ENCODE assay signal across 8 cellular contexts in genomic region chr2:223725494-223725893, GRCh38.
DNase-seq lines count a peak whose midpoint lies in the region; ATAC-seq lines count a peak whose summit lies in the region.

No MANE protein-coding gene starts in this region.

- peak overlapping the region; percentile 17; the same call in 1 of the 2 replicates for H3K9ac ChIP-seq in GM23248

- POLR2A ChIA-PET in activated CD4-positive, alpha-beta T cell treated with anti-CD3 and anti-CD28 coated beads, Interleukin-2, amount 10 ng/mL, durations not matched to agents 7 days and 5 days (lab: Charles Lee), result no interaction called here

- no peaks in the 10 kb centered on the region for H3K79me2 ChIP-seq in GM23248 (ENCODE audit: insufficient read depth)

- H3K4me1 Mint-ChIP-seq in activated CD4-positive, alpha-beta T cell treated with anti-CD3 and anti-CD28 coated beads, Interleukin-2, amount 10 ng/mL, durations not matched to agents 7 days and 5 days, result no peaks in the 10 kb centered on the region

- CTCF ChIA-PET in activated CD4-positive, alpha-beta T cell treated with anti-CD3 and anti-CD28 coated beads, Interleukin-2, amount 10 ng/mL, durations not matched to agents 7 days and 5 days (lab: Charles Lee), result no interaction called here

- H4K20me1 ChIP-seq in GM23248 (ENCODE audit: insufficient read depth), result no peaks in the 10 kb centered on the region

- H3K27ac ChIP-seq in GM23248 (peak overlapping the region; percentile 73), muscle layer of duodenum (ENCODE audit: low read length) (peak overlapping the region; percentile 65)

- H3K4me1 ChIP-seq in GM23248 (ENCODE audit: insufficient read depth) (peaks cover 21% of the 10 kb centered on the region), muscle layer of duodenum (ENCODE audit: control insufficient read depth in 1 of 2, insufficient read depth in 2 of 2, low read length in 2 of 2) (peaks cover 5 to 8% of the 10 kb centered on the region in 2 donors)

- no peaks in the 10 kb centered on the region for H3K9me3 ChIP-seq in GM23248 (ENCODE audit: low read depth)
- no peaks in the 10 kb centered on the region for H3K9me3 ChIP-seq in muscle layer of duodenum (ENCODE audit: control insufficient read depth in 1 of 2, low read length in 2 of 2)

- 1 to 3% methylated on average over 5 of the region's 5 CpGs for WGBS in GM23248 (ENCODE audit: low coverage in 1 of 2, low lambda C conversion rate in 2 of 2, missing lambda C conversion rate in 2 of 2), 2 experiments

- no peak overlapping the region for H3K27ac Mint-ChIP-seq in activated CD4-positive, alpha-beta T cell treated with anti-CD3 and anti-CD28 coated beads, Interleukin-2, amount 10 ng/mL, durations not matched to agents 7 days and 5 days

- H3K36me3 ChIP-seq in GM23248 (ENCODE audit: low read depth) (no peaks in the 10 kb centered on the region), muscle layer of duodenum (ENCODE audit: control insufficient read depth in 1 of 2, insufficient read depth in 2 of 2, low read length in 2 of 2) (no peaks in the 10 kb centered on the region)

- H3K4me2 ChIP-seq in GM23248 (ENCODE audit: unreplicated experiment), result peak overlapping the region; percentile 66

- ATAC-seq in GM19455 (IDR thresholded peaks at IDR 0.05; ENCODE audit: unreplicated experiment), result no peak
- no peak for ATAC-seq in GM21737 (IDR thresholded peaks at IDR 0.05; ENCODE audit: unreplicated experiment)

- peaks cover 21% of the 10 kb centered on the region for H3F3A ChIP-seq in GM23248 (ENCODE audit: insufficient read depth)

- peaks cover 4% of the 10 kb centered on the region for H3K27me3 Mint-ChIP-seq in activated CD4-positive, alpha-beta T cell treated with anti-CD3 and anti-CD28 coated beads, Interleukin-2, amount 10 ng/mL, durations not matched to agents 7 days and 5 days

- peak overlapping the region; percentile 49 for H2AFZ ChIP-seq in GM23248

- no peaks in the 10 kb centered on the region for H3K9me3 Mint-ChIP-seq in activated CD4-positive, alpha-beta T cell treated with anti-CD3 and anti-CD28 coated beads, Interleukin-2, amount 10 ng/mL, durations not matched to agents 7 days and 5 days

- H3K36me3 Mint-ChIP-seq in activated CD4-positive, alpha-beta T cell treated with anti-CD3 and anti-CD28 coated beads, Interleukin-2, amount 10 ng/mL, durations not matched to agents 7 days and 5 days (ENCODE audit: low read depth), result no peaks in the 10 kb centered on the region

- H3K4me3 Mint-ChIP-seq in activated CD4-positive, alpha-beta T cell treated with anti-CD3 and anti-CD28 coated beads, Interleukin-2, amount 10 ng/mL, durations not matched to agents 7 days and 5 days, result no peak overlapping the region

- DNase-seq in GM23248 (peak; percentile 98), RKO (ENCODE audit: low spot score) (peak; percentile 90), fibroblast of gingiva (ENCODE audit: low read depth) (peak; percentile 91), activated gamma-delta T cell treated with Interleukin-2 at 50 U/mL for 16 hours (no peak)
- no peak for DNase-seq in activated CD4-positive, alpha-beta T cell treated with anti-CD3 and anti-CD28 coated beads, Interleukin-2, amount 10 ng/mL, durations not matched to agents 7 days and 5 days

- H3K27me3 ChIP-seq in GM23248 (replicated peaks; ENCODE audit: insufficient read depth) (no peaks in the 10 kb centered on the region), muscle layer of duodenum (ENCODE audit: low read depth, low read length) (no peaks in the 10 kb centered on the region)

- in situ Hi-C loops in GM23248 (cut with MboI), result no loop called here

- no peaks in the 10 kb centered on the region for H3K9me2 ChIP-seq in GM23248 (ENCODE audit: insufficient read depth)

- H3K4me3 ChIP-seq in GM23248 (peak overlapping the region; percentile 18; the same call in 1 of the 2 replicates), muscle layer of duodenum (ENCODE audit: low read depth in 1 of 2, low read length in 2 of 2) (no peak overlapping the region)

Comparison
In these comparisons a context has a peak if more than half of its experiments do, and no peak if none do; other contexts are left out.
1. DNase-seq: peak in GM23248 (single experiment), RKO (single experiment) and fibroblast of gingiva (single experiment); none in activated gamma-delta T cell treated with Interleukin-2 at 50 U/mL for 16 hours (single experiment) and activated CD4-positive, alpha-beta T cell treated with anti-CD3 and anti-CD28 coated beads, Interleukin-2, amount 10 ng/mL, durations not matched to agents 7 days and 5 days (single experiment).